1 cellular context compared by ENCODE assay signal in the genomic region with DNA sequence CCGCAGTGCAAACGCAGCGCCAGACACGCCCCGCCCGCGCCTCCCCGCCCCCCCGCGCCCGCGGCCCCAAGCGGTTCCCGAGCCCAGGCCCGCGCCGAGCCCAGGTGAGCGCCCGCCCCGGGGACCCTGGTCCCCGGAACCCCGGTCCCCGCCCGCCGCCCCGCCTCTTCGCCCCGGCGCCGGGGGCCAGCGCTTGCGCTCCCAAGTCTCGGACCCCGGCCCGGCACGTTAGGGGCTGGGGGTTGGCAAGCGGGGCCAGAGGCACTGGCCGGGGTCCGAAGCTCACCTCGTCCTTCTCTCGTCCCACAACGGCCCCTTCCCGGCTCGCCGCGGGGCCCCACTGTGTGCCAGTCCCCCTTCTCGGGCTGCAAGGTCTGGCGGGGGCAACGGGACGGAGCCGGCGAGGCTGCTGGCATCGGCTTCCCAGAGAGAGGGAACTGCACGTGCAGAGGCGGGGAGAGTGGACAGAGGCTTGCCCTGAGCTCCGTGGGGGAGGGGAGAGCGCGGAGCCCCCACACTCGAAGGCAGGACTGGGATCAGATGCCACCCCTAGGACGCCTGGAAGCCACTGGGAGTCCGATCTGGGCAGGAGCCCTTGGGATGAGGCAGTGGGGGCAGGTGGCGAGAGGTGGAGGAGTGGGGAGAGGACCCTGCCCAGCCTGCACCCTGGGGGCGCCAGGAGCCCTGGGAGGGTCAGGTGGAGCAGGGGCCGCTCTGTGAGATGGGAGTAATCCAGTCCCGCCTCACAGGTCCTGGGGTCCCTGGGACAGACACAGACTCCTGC.
TF ChIP-seq lines count a peak whose summit lies in the region.

No MANE protein-coding gene starts in this region.

TF ChIP-seq in HepG2, 621 proteins besides CTCF, POLR2A, EP300 and RAD21 (continued from another document and continues in another):
- TF ChIP-seq, protein P1, sequence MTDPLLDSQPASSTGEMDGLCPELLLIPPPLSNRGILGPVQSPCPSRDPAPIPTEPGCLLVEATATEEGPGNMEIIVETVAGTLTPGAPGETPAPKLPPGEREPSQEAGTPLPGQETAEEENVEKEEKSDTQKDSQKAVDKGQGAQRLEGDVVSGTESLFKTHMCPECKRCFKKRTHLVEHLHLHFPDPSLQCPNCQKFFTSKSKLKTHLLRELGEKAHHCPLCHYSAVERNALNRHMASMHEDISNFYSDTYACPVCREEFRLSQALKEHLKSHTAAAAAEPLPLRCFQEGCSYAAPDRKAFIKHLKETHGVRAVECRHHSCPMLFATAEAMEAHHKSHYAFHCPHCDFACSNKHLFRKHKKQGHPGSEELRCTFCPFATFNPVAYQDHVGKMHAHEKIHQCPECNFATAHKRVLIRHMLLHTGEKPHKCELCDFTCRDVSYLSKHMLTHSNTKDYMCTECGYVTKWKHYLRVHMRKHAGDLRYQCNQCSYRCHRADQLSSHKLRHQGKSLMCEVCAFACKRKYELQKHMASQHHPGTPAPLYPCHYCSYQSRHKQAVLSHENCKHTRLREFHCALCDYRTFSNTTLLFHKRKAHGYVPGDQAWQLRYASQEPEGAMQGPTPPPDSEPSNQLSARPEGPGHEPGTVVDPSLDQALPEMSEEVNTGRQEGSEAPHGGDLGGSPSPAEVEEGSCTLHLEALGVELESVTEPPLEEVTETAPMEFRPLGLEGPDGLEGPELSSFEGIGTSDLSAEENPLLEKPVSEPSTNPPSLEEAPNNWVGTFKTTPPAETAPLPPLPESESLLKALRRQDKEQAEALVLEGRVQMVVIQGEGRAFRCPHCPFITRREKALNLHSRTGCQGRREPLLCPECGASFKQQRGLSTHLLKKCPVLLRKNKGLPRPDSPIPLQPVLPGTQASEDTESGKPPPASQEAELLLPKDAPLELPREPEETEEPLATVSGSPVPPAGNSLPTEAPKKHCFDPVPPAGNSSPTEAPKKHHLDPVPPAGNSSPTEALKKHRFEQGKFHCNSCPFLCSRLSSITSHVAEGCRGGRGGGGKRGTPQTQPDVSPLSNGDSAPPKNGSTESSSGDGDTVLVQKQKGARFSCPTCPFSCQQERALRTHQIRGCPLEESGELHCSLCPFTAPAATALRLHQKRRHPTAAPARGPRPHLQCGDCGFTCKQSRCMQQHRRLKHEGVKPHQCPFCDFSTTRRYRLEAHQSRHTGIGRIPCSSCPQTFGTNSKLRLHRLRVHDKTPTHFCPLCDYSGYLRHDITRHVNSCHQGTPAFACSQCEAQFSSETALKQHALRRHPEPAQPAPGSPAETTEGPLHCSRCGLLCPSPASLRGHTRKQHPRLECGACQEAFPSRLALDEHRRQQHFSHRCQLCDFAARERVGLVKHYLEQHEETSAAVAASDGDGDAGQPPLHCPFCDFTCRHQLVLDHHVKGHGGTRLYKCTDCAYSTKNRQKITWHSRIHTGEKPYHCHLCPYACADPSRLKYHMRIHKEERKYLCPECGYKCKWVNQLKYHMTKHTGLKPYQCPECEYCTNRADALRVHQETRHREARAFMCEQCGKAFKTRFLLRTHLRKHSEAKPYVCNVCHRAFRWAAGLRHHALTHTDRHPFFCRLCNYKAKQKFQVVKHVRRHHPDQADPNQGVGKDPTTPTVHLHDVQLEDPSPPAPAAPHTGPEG (CRISPR knock-in tag; IDR thresholded peaks at IDR 0.05) = no peak
- no peak for TF ChIP-seq ZNF30 (CRISPR knock-in tag; IDR thresholded peaks at IDR 0.05)
- TF ChIP-seq ZNF34 (CRISPR knock-in tag; IDR thresholded peaks at IDR 0.05; ENCODE audit: borderline replicate concordance) = 0 out of 2 replicates have a peak, but pooled peaks have one; percentile 40
- TF ChIP-seq ZNF672 (CRISPR knock-in tag; IDR thresholded peaks at IDR 0.05) = no peak
- peak; percentile 50 for TF ChIP-seq ZEB1 (IDR thresholded peaks at IDR 0.05; ENCODE audit: insufficient replicate concordance, low read depth)
- no peak for TF ChIP-seq ZNF703 (CRISPR knock-in tag; IDR thresholded peaks at IDR 0.05; ENCODE audit: borderline replicate concordance)
- TF ChIP-seq CBX5 (CRISPR knock-in tag; IDR thresholded peaks at IDR 0.05; ENCODE audit: borderline replicate concordance) = no peak
- TF ChIP-seq USF2 (IDR thresholded peaks at IDR 0.05; ENCODE audit: low read depth, low read length) = no peak
- TF ChIP-seq USF2 (CRISPR knock-in tag; IDR thresholded peaks at IDR 0.05; ENCODE audit: borderline replicate concordance) = no peak
- TF ChIP-seq ZNF329 (CRISPR knock-in tag; IDR thresholded peaks at IDR 0.05; ENCODE audit: low read depth) = no peak
- no peak for TF ChIP-seq SIX4 (CRISPR knock-in tag; IDR thresholded peaks at IDR 0.05)
- TF ChIP-seq ZBTB7B (CRISPR knock-in tag; IDR thresholded peaks at IDR 0.05) = peak; percentile 54; the same call in 1 of the 2 replicates
- no peak for TF ChIP-seq SMC3 (IDR thresholded peaks at IDR 0.05; ENCODE audit: low read length)
- no peak for TF ChIP-seq EEA1 (CRISPR knock-in tag; IDR thresholded peaks at IDR 0.05; ENCODE audit: borderline replicate concordance)
- no peak for TF ChIP-seq ATF3 (CRISPR knock-in tag; IDR thresholded peaks at IDR 0.05)
- TF ChIP-seq ZNF317 (CRISPR knock-in tag; IDR thresholded peaks at IDR 0.05) = no peak
- no peak for TF ChIP-seq ZNF318 (CRISPR knock-in tag; IDR thresholded peaks at IDR 0.05)
- no peak for TF ChIP-seq CC2D1A (CRISPR knock-in tag; IDR thresholded peaks at IDR 0.05)
- no peak for TF ChIP-seq MATR3 (CRISPR knock-in tag; IDR thresholded peaks at IDR 0.05)
- TF ChIP-seq ZBTB1 (CRISPR knock-in tag; IDR thresholded peaks at IDR 0.05; ENCODE audit: borderline replicate concordance) = no peak
- TF ChIP-seq MLXIP (CRISPR knock-in tag; IDR thresholded peaks at IDR 0.05; ENCODE audit: borderline replicate concordance) = no peak
- no peak for TF ChIP-seq HNF4G (IDR thresholded peaks at IDR 0.05; ENCODE audit: borderline replicate concordance, low read depth, low read length)
- no peak for TF ChIP-seq HNF4G (CRISPR knock-in tag; IDR thresholded peaks at IDR 0.05; ENCODE audit: borderline replicate concordance, low read depth)
- no peak for TF ChIP-seq MTA3 (CRISPR knock-in tag; IDR thresholded peaks at IDR 0.05)
- TF ChIP-seq ZNF331 (CRISPR knock-in tag; IDR thresholded peaks at IDR 0.05) = no peak
- TF ChIP-seq, protein P2, sequence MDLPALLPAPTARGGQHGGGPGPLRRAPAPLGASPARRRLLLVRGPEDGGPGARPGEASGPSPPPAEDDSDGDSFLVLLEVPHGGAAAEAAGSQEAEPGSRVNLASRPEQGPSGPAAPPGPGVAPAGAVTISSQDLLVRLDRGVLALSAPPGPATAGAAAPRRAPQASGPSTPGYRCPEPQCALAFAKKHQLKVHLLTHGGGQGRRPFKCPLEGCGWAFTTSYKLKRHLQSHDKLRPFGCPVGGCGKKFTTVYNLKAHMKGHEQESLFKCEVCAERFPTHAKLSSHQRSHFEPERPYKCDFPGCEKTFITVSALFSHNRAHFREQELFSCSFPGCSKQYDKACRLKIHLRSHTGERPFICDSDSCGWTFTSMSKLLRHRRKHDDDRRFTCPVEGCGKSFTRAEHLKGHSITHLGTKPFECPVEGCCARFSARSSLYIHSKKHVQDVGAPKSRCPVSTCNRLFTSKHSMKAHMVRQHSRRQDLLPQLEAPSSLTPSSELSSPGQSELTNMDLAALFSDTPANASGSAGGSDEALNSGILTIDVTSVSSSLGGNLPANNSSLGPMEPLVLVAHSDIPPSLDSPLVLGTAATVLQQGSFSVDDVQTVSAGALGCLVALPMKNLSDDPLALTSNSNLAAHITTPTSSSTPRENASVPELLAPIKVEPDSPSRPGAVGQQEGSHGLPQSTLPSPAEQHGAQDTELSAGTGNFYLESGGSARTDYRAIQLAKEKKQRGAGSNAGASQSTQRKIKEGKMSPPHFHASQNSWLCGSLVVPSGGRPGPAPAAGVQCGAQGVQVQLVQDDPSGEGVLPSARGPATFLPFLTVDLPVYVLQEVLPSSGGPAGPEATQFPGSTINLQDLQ (CRISPR knock-in tag; IDR thresholded peaks at IDR 0.05) = no peak; the same call in 1 of the 2 replicates
- no peak for TF ChIP-seq ZNF225 (CRISPR knock-in tag; IDR thresholded peaks at IDR 0.05)
- no peak for TF ChIP-seq NFYC (CRISPR knock-in tag; IDR thresholded peaks at IDR 0.05)
- TF ChIP-seq CREB3 (CRISPR knock-in tag; IDR thresholded peaks at IDR 0.05) = no peak
